ENCODE assay signal across 15 cellular contexts in genomic region chr2:38371235-38371634, GRCh38. TPM values are rescaled to one million over a fixed set of nuclear protein-coding genes. Genes with fewer than 3 reads are reported as not detected.
DNase-seq lines count a peak whose midpoint lies in the region; ATAC-seq and TF ChIP-seq lines count a peak whose summit lies in the region.
"Had no signal": no experiment of that assay in that cellular context is flagged by ENCODE, and none has a peak within 500 bp of the region (broad histone marks: within the 10 kb centered on the region; RNA-seq: fewer than 3 reads in every experiment).

No MANE protein-coding gene starts in this region.

- 62% methylated on average over 5 of the region's 5 CpGs for WGBS in esophagus muscularis mucosa

- H3K4me3 ChIP-seq in esophagus muscularis mucosa (peak overlapping the region in 1 of 4 donors; percentile 5), lower lobe of right lung (no peak overlapping the region)
- H3K4me3 ChIP-seq: HAP-1 had no signal

- peak overlapping the region; percentile 52 to 99 (median 56) for H3K27ac ChIP-seq in esophagus muscularis mucosa (replicated peaks in 1 of 4)
- H3K27ac ChIP-seq in lower lobe of right lung: peak overlapping the region; percentile 19
- H3K27ac ChIP-seq: HL-60 had no signal

- H3K9me3 ChIP-seq in esophagus muscularis mucosa (no peaks in the 10 kb centered on the region), lower lobe of right lung (no peaks in the 10 kb centered on the region)
- H3K9me3 ChIP-seq: HAP-1 had no signal

- H3K4me3 Mint-ChIP-seq in endothelial cell (ENCODE audit: unreplicated experiment): no peak overlapping the region
- H3K4me3 Mint-ChIP-seq: B cell had no signal

- ATAC-seq in lower lobe of right lung (peak; percentile 56 to 66), HG02973 (IDR thresholded peaks at IDR 0.05; ENCODE audit: unreplicated experiment) (no peak), GM18517 (IDR thresholded peaks at IDR 0.05; ENCODE audit: unreplicated experiment) (no peak)

- TF ChIP-seq CTCF in esophagus muscularis mucosa (IDR thresholded peaks at IDR 0.05) (no peak), lower lobe of right lung (IDR thresholded peaks at IDR 0.05) (no peak), endothelial cell (IDR thresholded peaks at IDR 0.05; ENCODE audit: unreplicated experiment) (no peak)

- H3K27me3 ChIP-seq in esophagus muscularis mucosa (no peaks in the 10 kb centered on the region), lower lobe of right lung (ENCODE audit: low read depth) (no peaks in the 10 kb centered on the region)

- H3K4me1 ChIP-seq in esophagus muscularis mucosa (peaks cover 23 to 86% (median 82%) of the 10 kb centered on the region in 4 donors), lower lobe of right lung (peaks cover 59% of the 10 kb centered on the region)

- DNase-seq in M059J (ENCODE audit: low read depth) (peak; percentile 14), esophagus muscularis mucosa (ENCODE audit: extremely low spot score) (no peak), lower lobe of right lung (no peak), endothelial cell (ENCODE audit: low spot score) (no peak)
- DNase-seq in activated effector memory CD4-positive, alpha-beta T cell treated with anti-CD3 and anti-CD28 coated beads, Interleukin-2, amount 50 U/mL, for 16 hours: no peak
- DNase-seq: C1 segment of cervical spinal cord; CD4-positive, alpha-beta T cell; DMS153; DMS79 treated with DMSO at 0.1 percent for 48 hours; EL had no signal

- intact Hi-C loops in esophagus muscularis mucosa (cut with DNase I) (loop anchor here (10.0 kb wide), 1 partner anchor 234 kb away; the partner anchor contains the start of gene HNRNPLL), lower lobe of right lung (cut with DNase I) (no loop called here)

- H3K27ac Mint-ChIP-seq in endothelial cell (ENCODE audit: unreplicated experiment): no peak overlapping the region
- H3K27ac Mint-ChIP-seq: B cell; CD4-positive, alpha-beta T cell had no signal

- H3K36me3 ChIP-seq in esophagus muscularis mucosa (no peaks in the 10 kb centered on the region), lower lobe of right lung (no peaks in the 10 kb centered on the region)

- H3K27me3 Mint-ChIP-seq in endothelial cell (ENCODE audit: unreplicated experiment): peaks cover 4% of the 10 kb centered on the region
- H3K27me3 Mint-ChIP-seq: B cell; CD4-positive, alpha-beta T cell had no signal

- TF ChIP-seq EP300 in esophagus muscularis mucosa (IDR thresholded peaks at IDR 0.05): no peak

- TF ChIP-seq POLR2A in esophagus muscularis mucosa (IDR thresholded peaks at IDR 0.05; ENCODE audit: low read depth): no peak

- no peaks in the 10 kb centered on the region for H3K9me3 Mint-ChIP-seq in endothelial cell (ENCODE audit: unreplicated experiment)
- H3K9me3 Mint-ChIP-seq: CD4-positive, alpha-beta T cell had no signal

- no peaks in the 10 kb centered on the region for H3K36me3 Mint-ChIP-seq in endothelial cell (ENCODE audit: low read depth, unreplicated experiment)

- H3K4me1 Mint-ChIP-seq in endothelial cell (ENCODE audit: unreplicated experiment): peaks cover 17% of the 10 kb centered on the region

RNA-seq across cellular contexts. Expression of gene ATL2, which starts 5.8 kb away (rescaled TPM):
- 30.8 and 62.7 TPM in 2 replicates for total RNA-seq in M059J (2014; rRNA removed; shearing (Covaris generic))
- total RNA-seq in esophagus muscularis mucosa (100 to 1,000 TPM; 159 to 260 (median 231) TPM), lower lobe of right lung (62.6 TPM), endothelial cell (ENCODE audit: unreplicated experiment) (38.0 TPM)

Comparison
In these comparisons a context has a peak if more than half of its experiments do, and no peak if none do; other contexts are left out.
1. ATAC-seq: peak in lower lobe of right lung (2 of 2); none in HG02973 (single experiment) and GM18517 (single experiment).